ENCODE assay signal across 1 cellular context in the genomic region with DNA sequence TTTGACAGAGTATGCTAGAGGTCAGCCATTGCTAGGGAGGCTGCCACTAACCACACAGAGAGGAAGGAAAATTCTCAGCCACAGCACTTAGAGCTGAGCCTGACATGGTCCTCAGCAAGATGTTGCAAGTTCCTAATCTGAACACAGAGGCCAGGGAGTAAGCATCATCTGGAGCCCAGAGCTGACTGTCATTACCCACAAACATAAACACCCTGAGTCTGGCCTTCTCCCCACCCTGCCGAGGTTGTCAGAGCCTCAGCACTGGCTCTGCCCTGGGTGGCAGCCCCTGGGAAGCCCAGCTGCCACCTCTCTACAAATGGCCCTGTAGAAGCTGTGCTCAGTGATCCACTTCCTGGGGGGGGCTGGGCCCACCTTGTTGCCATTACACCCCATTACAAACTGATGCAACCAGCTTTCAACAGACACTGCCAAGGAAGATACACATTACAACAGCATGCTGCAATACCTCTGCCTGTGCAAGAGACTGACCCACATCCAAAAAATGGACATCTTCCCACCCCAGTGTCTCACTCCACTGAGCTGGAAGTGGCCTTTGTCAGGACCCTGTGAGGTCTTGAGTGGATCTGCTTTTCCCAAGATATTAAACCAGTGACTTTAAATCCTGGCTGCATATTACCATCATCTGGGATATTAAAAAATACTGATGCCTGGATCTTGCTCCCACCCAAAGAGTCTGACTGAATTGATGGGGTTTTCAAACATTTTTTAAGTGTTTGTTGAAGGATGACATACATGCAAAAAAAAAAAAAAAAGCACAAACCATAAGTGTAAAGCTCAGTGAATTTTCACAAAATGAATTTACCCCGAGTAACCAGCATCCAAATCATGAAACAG.
TF ChIP-seq lines count a peak whose summit lies in the region.

No MANE protein-coding gene starts in this region.

TF ChIP-seq in K562, 482 proteins besides CTCF, POLR2A, EP300 and RAD21 (continued from another document and continues in another):
- TF ChIP-seq, protein P1, sequence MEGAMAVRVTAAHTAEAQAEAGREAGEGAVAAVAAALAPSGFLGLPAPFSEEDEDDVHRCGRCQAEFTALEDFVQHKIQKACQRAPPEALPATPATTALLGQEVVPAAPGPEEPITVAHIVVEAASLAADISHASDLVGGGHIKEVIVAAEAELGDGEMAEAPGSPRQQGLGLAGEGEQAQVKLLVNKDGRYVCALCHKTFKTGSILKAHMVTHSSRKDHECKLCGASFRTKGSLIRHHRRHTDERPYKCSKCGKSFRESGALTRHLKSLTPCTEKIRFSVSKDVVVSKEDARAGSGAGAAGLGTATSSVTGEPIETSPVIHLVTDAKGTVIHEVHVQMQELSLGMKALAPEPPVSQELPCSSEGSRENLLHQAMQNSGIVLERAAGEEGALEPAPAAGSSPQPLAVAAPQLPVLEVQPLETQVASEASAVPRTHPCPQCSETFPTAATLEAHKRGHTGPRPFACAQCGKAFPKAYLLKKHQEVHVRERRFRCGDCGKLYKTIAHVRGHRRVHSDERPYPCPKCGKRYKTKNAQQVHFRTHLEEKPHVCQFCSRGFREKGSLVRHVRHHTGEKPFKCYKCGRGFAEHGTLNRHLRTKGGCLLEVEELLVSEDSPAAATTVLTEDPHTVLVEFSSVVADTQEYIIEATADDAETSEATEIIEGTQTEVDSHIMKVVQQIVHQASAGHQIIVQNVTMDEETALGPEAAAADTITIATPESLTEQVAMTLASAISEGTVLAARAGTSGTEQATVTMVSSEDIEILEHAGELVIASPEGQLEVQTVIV (CRISPR knock-in tag; IDR thresholded peaks at IDR 0.05; ENCODE audit: borderline replicate concordance): no peak
- TF ChIP-seq, protein P2, sequence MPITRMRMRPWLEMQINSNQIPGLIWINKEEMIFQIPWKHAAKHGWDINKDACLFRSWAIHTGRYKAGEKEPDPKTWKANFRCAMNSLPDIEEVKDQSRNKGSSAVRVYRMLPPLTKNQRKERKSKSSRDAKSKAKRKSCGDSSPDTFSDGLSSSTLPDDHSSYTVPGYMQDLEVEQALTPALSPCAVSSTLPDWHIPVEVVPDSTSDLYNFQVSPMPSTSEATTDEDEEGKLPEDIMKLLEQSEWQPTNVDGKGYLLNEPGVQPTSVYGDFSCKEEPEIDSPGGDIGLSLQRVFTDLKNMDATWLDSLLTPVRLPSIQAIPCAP (CRISPR knock-in tag; IDR thresholded peaks at IDR 0.05; ENCODE audit: borderline replicate concordance): no peak
- TF ChIP-seq ETS2 (tag; IDR thresholded peaks at IDR 0.05; ENCODE audit: borderline replicate concordance, poor library complexity, severe bottlenecking) (peak; percentile 74), SAFB2 (IDR thresholded peaks at IDR 0.05; ENCODE audit: borderline replicate concordance, low read depth, low read length, severe bottlenecking) (no peak), ZNF165 (CRISPR knock-in tag; IDR thresholded peaks at IDR 0.05; ENCODE audit: borderline replicate concordance) (no peak), PHB2 (IDR thresholded peaks at IDR 0.05; ENCODE audit: low read depth) (no peak), HIVEP1 (CRISPR knock-in tag; IDR thresholded peaks at IDR 0.05) (no peak), GATA2 (CRISPR knock-in tag; IDR thresholded peaks at IDR 0.05) (no peak), TAF7 (tag; IDR thresholded peaks at IDR 0.05) (no peak), ARID1B (IDR thresholded peaks at IDR 0.05) (no peak), ZNF589 (CRISPR knock-in tag; IDR thresholded peaks at IDR 0.05; ENCODE audit: low read depth) (peak; percentile 98), L3MBTL2 (IDR thresholded peaks at IDR 0.05) (peak; percentile 27; the same call in 1 of the 2 replicates), RBM34 (IDR thresholded peaks at IDR 0.05; ENCODE audit: borderline replicate concordance, insufficient read depth, low read length) (no peak), SRSF7 (optimal IDR thresholded peaks at IDR 0.05; ENCODE audit: low read depth, low read length) (no peak), MAFK (IDR thresholded peaks at IDR 0.05; ENCODE audit: low read length) (no peak), EHMT2 (IDR thresholded peaks at IDR 0.05) (no peak), NUFIP1 (IDR thresholded peaks at IDR 0.05; ENCODE audit: partially characterized antibody) (no peak), TBP (optimal IDR thresholded peaks at IDR 0.05; ENCODE audit: low read depth, low read length) (no peak), ATF7 (IDR thresholded peaks at IDR 0.05) (0 out of 2 replicates have a peak, but pooled peaks have one; percentile 45), TAF1 (IDR thresholded peaks at IDR 0.05; ENCODE audit: control insufficient read depth, extremely low read depth, insufficient read depth, low read length, severe bottlenecking) (no peak), ELF4 (CRISPR knock-in tag; IDR thresholded peaks at IDR 0.05) (no peak), CEBPG (CRISPR knock-in tag; IDR thresholded peaks at IDR 0.05) (peak; percentile 94), CEBPG (tag; conservative IDR thresholded peaks at IDR 0.05 in 1 of 2, IDR thresholded peaks at IDR 0.05 in 1 of 2) (peak; percentile 91 to 98), RBFOX2 (IDR thresholded peaks at IDR 0.05; ENCODE audit: low read depth, low read length) (peak; percentile 47; the same call in 1 of the 2 replicates), MYBL2 (IDR thresholded peaks at IDR 0.05; ENCODE audit: low read depth) (no peak), MYBL2 (CRISPR knock-in tag; IDR thresholded peaks at IDR 0.05; ENCODE audit: borderline replicate concordance) (no peak), BCL6 (CRISPR knock-in tag; IDR thresholded peaks at IDR 0.05) (0 out of 2 replicates have a peak, but pooled peaks have one; percentile 25), ZNF197 (CRISPR knock-in tag; IDR thresholded peaks at IDR 0.05; ENCODE audit: low read depth) (peak; percentile 70; the same call in 1 of the 2 replicates), FOXJ2 (tag; IDR thresholded peaks at IDR 0.05) (peak; percentile 69), MTA3 (IDR thresholded peaks at IDR 0.05; ENCODE audit: borderline replicate concordance) (no peak), KDM1A (IDR thresholded peaks at IDR 0.05) (no peak), ZNF766 (CRISPR knock-in tag; conservative IDR thresholded peaks at IDR 0.05) (peak; percentile 75; the same call in 1 of the 2 replicates), POLR2B (IDR thresholded peaks at IDR 0.05; ENCODE audit: low read depth, partially characterized antibody) (no peak), CREBBP (IDR thresholded peaks at IDR 0.05; ENCODE audit: low read depth, low read length) (no peak), ELF1 (tag; IDR thresholded peaks at IDR 0.05) (peak; percentile 41; the same call in 1 of the 2 replicates)
- TF ChIP-seq, protein P3, sequence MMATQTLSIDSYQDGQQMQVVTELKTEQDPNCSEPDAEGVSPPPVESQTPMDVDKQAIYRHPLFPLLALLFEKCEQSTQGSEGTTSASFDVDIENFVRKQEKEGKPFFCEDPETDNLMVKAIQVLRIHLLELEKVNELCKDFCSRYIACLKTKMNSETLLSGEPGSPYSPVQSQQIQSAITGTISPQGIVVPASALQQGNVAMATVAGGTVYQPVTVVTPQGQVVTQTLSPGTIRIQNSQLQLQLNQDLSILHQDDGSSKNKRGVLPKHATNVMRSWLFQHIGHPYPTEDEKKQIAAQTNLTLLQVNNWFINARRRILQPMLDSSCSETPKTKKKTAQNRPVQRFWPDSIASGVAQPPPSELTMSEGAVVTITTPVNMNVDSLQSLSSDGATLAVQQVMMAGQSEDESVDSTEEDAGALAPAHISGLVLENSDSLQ (IDR thresholded peaks at IDR 0.05): no peak
- TF ChIP-seq, protein P4, sequence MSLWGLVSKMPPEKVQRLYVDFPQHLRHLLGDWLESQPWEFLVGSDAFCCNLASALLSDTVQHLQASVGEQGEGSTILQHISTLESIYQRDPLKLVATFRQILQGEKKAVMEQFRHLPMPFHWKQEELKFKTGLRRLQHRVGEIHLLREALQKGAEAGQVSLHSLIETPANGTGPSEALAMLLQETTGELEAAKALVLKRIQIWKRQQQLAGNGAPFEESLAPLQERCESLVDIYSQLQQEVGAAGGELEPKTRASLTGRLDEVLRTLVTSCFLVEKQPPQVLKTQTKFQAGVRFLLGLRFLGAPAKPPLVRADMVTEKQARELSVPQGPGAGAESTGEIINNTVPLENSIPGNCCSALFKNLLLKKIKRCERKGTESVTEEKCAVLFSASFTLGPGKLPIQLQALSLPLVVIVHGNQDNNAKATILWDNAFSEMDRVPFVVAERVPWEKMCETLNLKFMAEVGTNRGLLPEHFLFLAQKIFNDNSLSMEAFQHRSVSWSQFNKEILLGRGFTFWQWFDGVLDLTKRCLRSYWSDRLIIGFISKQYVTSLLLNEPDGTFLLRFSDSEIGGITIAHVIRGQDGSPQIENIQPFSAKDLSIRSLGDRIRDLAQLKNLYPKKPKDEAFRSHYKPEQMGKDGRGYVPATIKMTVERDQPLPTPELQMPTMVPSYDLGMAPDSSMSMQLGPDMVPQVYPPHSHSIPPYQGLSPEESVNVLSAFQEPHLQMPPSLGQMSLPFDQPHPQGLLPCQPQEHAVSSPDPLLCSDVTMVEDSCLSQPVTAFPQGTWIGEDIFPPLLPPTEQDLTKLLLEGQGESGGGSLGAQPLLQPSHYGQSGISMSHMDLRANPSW (CRISPR knock-in tag; IDR thresholded peaks at IDR 0.05): no peak
- TF ChIP-seq, protein P5, sequence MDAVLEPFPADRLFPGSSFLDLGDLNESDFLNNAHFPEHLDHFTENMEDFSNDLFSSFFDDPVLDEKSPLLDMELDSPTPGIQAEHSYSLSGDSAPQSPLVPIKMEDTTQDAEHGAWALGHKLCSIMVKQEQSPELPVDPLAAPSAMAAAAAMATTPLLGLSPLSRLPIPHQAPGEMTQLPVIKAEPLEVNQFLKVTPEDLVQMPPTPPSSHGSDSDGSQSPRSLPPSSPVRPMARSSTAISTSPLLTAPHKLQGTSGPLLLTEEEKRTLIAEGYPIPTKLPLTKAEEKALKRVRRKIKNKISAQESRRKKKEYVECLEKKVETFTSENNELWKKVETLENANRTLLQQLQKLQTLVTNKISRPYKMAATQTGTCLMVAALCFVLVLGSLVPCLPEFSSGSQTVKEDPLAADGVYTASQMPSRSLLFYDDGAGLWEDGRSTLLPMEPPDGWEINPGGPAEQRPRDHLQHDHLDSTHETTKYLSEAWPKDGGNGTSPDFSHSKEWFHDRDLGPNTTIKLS (IDR thresholded peaks at IDR 0.05; ENCODE audit: borderline replicate concordance, low read depth): no peak
- TF ChIP-seq, protein P6, sequence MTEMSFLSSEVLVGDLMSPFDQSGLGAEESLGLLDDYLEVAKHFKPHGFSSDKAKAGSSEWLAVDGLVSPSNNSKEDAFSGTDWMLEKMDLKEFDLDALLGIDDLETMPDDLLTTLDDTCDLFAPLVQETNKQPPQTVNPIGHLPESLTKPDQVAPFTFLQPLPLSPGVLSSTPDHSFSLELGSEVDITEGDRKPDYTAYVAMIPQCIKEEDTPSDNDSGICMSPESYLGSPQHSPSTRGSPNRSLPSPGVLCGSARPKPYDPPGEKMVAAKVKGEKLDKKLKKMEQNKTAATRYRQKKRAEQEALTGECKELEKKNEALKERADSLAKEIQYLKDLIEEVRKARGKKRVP (CRISPR knock-in tag; IDR thresholded peaks at IDR 0.05): peak; percentile 88
- TF ChIP-seq, protein P7, sequence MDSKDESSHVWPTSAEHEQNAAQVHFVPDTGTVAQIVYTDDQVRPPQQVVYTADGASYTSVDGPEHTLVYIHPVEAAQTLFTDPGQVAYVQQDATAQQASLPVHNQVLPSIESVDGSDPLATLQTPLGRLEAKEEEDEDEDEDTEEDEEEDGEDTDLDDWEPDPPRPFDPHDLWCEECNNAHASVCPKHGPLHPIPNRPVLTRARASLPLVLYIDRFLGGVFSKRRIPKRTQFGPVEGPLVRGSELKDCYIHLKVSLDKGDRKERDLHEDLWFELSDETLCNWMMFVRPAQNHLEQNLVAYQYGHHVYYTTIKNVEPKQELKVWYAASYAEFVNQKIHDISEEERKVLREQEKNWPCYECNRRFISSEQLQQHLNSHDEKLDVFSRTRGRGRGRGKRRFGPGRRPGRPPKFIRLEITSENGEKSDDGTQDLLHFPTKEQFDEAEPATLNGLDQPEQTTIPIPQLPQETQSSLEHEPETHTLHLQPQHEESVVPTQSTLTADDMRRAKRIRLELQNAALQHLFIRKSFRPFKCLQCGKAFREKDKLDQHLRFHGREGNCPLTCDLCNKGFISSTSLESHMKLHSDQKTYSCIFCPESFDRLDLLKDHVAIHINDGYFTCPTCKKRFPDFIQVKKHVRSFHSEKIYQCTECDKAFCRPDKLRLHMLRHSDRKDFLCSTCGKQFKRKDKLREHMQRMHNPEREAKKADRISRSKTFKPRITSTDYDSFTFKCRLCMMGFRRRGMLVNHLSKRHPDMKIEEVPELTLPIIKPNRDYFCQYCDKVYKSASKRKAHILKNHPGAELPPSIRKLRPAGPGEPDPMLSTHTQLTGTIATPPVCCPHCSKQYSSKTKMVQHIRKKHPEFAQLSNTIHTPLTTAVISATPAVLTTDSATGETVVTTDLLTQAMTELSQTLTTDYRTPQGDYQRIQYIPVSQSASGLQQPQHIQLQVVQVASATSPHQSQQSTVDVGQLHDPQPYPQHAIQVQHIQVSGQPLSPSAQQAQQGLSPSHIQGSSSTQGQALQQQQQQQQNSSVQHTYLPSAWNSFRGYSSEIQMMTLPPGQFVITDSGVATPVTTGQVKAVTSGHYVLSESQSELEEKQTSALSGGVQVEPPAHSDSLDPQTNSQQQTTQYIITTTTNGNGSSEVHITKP (IDR thresholded peaks at IDR 0.05; ENCODE audit: partially characterized antibody): no peak
- TF ChIP-seq, protein P8, sequence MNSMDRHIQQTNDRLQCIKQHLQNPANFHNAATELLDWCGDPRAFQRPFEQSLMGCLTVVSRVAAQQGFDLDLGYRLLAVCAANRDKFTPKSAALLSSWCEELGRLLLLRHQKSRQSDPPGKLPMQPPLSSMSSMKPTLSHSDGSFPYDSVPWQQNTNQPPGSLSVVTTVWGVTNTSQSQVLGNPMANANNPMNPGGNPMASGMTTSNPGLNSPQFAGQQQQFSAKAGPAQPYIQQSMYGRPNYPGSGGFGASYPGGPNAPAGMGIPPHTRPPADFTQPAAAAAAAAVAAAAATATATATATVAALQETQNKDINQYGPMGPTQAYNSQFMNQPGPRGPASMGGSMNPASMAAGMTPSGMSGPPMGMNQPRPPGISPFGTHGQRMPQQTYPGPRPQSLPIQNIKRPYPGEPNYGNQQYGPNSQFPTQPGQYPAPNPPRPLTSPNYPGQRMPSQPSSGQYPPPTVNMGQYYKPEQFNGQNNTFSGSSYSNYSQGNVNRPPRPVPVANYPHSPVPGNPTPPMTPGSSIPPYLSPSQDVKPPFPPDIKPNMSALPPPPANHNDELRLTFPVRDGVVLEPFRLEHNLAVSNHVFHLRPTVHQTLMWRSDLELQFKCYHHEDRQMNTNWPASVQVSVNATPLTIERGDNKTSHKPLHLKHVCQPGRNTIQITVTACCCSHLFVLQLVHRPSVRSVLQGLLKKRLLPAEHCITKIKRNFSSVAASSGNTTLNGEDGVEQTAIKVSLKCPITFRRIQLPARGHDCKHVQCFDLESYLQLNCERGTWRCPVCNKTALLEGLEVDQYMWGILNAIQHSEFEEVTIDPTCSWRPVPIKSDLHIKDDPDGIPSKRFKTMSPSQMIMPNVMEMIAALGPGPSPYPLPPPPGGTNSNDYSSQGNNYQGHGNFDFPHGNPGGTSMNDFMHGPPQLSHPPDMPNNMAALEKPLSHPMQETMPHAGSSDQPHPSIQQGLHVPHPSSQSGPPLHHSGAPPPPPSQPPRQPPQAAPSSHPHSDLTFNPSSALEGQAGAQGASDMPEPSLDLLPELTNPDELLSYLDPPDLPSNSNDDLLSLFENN (IDR thresholded peaks at IDR 0.05; ENCODE audit: low read depth in 2 of 2, low read length in 2 of 2): no peak
